ENCODE assay signal across 1 cellular context in the genomic region with DNA sequence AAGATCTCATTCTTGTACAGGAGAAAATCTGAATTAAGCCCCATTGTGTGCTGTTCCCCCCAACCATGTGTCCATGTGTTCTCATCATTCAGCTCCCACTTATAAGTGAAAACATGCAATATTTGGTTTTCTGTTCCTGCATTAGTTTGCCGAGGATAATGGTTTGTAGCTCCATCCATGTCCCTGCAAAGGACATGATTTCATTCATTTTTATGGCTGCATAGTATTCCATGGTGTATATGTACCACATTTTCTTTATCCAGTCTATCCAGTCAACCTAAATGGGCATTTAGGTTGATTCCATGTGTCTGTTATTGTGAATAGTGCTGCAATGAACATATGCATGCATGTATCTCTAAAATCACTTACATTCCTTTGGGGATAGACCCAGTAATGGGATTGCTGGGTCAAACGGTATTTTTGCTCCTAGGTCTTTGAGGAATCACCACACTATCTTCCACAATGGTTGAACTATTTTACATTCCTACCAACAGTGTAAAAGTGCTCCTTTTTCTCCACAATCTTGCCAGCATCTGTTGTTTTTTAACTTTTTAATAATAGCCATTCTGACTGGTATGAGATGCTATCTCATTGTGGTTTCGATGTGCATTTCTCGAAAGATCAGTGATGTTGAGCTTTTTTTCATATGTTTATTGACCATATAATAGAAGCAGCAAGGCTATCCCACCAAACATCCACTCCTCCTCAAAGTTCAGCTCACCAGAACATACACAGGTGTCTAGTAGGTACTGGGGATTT. TPM values are rescaled to one million over a fixed set of nuclear protein-coding genes. Genes with fewer than 3 reads are reported as not detected.
"Had no signal": no experiment of that assay in that cellular context is flagged by ENCODE, and none has a peak within 500 bp of the region (broad histone marks: within the 10 kb centered on the region; RNA-seq: fewer than 3 reads in every experiment).

No MANE protein-coding gene starts in this region.

RNA-seq across cellular contexts. Expression of gene MBOAT1, which starts 32.8 kb away (rescaled TPM):
- polyA plus RNA-seq: neural cell had no signal
